In genomic region chr21:46228345-46229051, GRCh38 we compare ENCODE assay signal across 8 cellular contexts. TPM values are rescaled to one million over a fixed set of nuclear protein-coding genes. Genes with fewer than 3 reads are reported as not detected.
DNase-seq lines count a peak whose midpoint lies in the region; ATAC-seq and TF ChIP-seq lines count a peak whose summit lies in the region.

Gene LSS, minus strand, starts transcription at chr21:46228774. Its CDS starts 29 bp downstream, at chr21:46228745.

- H3K27ac ChIP-seq in AG04450 (ENCODE audit: low read depth, low read length): peak within 1 kb of the TSS; percentile 52
- peak within 1 kb of the TSS; percentile 68 for H3K27ac ChIP-seq in smooth muscle cell (ENCODE audit: low read depth)

- no peaks in the 10 kb centered on the region for H3K36me3 ChIP-seq in smooth muscle cell (ENCODE audit: low read depth)

- ATAC-seq in GM19023 (IDR thresholded peaks at IDR 0.05; ENCODE audit: unreplicated experiment) (peak; percentile 84), HG03196 (IDR thresholded peaks at IDR 0.05; ENCODE audit: unreplicated experiment) (peak; percentile 73), activated B cell treated with CpG ODN at 0.5 μM for 24 hours (ENCODE audit: low read depth) (peak; percentile 93)

- H3K4me3 Mint-ChIP-seq in activated B cell treated with CpG ODN at 0.5 μM for 24 hours: peak within 1 kb of the TSS; percentile 99

- peaks cover 5% of the 10 kb centered on the region for H3F3A ChIP-seq in smooth muscle cell (ENCODE audit: low read depth)

- H3K27me3 Mint-ChIP-seq in activated B cell treated with CpG ODN at 0.5 μM for 24 hours: no peaks in the 10 kb centered on the region

- peaks cover 37% of the 10 kb centered on the region for H3K79me2 ChIP-seq in smooth muscle cell (ENCODE audit: low read depth)

- CTCF ChIA-PET in AG04450 (lab: Charles Lee): interaction anchor here (0.7 kb wide), 1 partner anchor 85 kb away, joined by 3 read pairs; no protein-coding TSS in a partner anchor
- CTCF ChIA-PET in activated B cell treated with CpG ODN at 0.5 μM for 24 hours (lab: Charles Lee): interaction anchor here (2.7 kb wide), 1 partner anchor 85 kb away, joined by 8 read pairs; no protein-coding TSS in a partner anchor

- DNase-seq in AG04450 (ENCODE audit: low read depth, low spot score): peak; percentile 95
- DNase-seq in NCI-H345 (lab: John Stamatoyannopoulos, UW): peak; percentile 99
- DNase-seq in activated B cell treated with CpG ODN at 0.5 μM for 24 hours: peak; percentile 96
- peak; percentile 98 to 100 for DNase-seq in cardiac fibroblast (ENCODE audit: low read depth in 2 of 2)
- peak; percentile 99 for DNase-seq in iPS-NIHi7 (ENCODE audit: extremely low spot score)
- DNase-seq in smooth muscle cell (lab: John Stamatoyannopoulos, UW; ENCODE audit: unreplicated experiment): peak; percentile 93

- no peak for TF ChIP-seq CTCF in AG04450 (IDR thresholded peaks at IDR 0.05; ENCODE audit: low read depth, low read length)
- TF ChIP-seq CTCF in activated B cell treated with CpG ODN at 0.5 μM for 24 hours (IDR thresholded peaks at IDR 0.05): no peak
- TF ChIP-seq CTCF in cardiac fibroblast (IDR thresholded peaks at IDR 0.05; ENCODE audit: low read depth, low read length): no peak
- no peak for TF ChIP-seq CTCF in smooth muscle cell (IDR thresholded peaks at IDR 0.05; ENCODE audit: borderline replicate concordance, insufficient read depth, poor library complexity, severe bottlenecking)

- WGBS in smooth muscle cell (ENCODE audit: low lambda C conversion rate): under 1% methylated on average over 37 of the region's 77 CpGs

- POLR2A ChIA-PET in AG04450 (lab: Yijun Ruan, JAX): interaction anchor here (0.5 to 0.9 kb wide), 3 partner anchors 47 to 114 kb away, joined by 3 to 4 read pairs (median 3); no protein-coding TSS in a partner anchor
- POLR2A ChIA-PET in activated B cell treated with CpG ODN at 0.5 μM for 24 hours (lab: Charles Lee): interaction anchor here (0.9 to 1.1 kb wide), 2 partner anchors 24 to 95 kb away, joined by 4 to 5 read pairs; partner anchors contain the start of gene C21orf58

- peaks cover 31% of the 10 kb centered on the region for H4K20me1 ChIP-seq in smooth muscle cell (ENCODE audit: low read depth)

- no peaks in the 10 kb centered on the region for H3K9me3 Mint-ChIP-seq in activated B cell treated with CpG ODN at 0.5 μM for 24 hours

- H3K4me3 ChIP-seq in AG04450 (ENCODE audit: low read depth, low read length) (peak within 1 kb of the TSS; percentile 89), cardiac fibroblast (replicated peaks in 1 of 2; ENCODE audit: low read depth in 2 of 2, low read length in 2 of 2) (peak within 1 kb of the TSS; percentile 76 to 91), smooth muscle cell (peak within 1 kb of the TSS; percentile 92)

- H3K9me3 ChIP-seq in AG04450 (ENCODE audit: control insufficient read depth, insufficient read depth, low read length) (no peaks in the 10 kb centered on the region; the same call in 1 of the 2 replicates), smooth muscle cell (replicated peaks; ENCODE audit: low read depth) (no peaks in the 10 kb centered on the region)

- intact Hi-C loops in activated B cell treated with CpG ODN at 0.5 μM for 24 hours (cut with micrococcal nuclease): loop anchor here (1.0 to 5.0 kb wide), 6 partner anchors 44 to 256 kb away; partner anchors contain the start of genes DIP2A, PCNT, SPATC1L and YBEY

- H3K27me3 ChIP-seq in AG04450 (ENCODE audit: control insufficient read depth, insufficient read depth, low read length): no peaks in the 10 kb centered on the region
- no peaks in the 10 kb centered on the region for H3K27me3 ChIP-seq in smooth muscle cell (ENCODE audit: low read depth)

- H3K27ac Mint-ChIP-seq in activated B cell treated with CpG ODN at 0.5 μM for 24 hours: peak within 1 kb of the TSS; percentile 97

- peaks cover 25% of the 10 kb centered on the region for H3K36me3 Mint-ChIP-seq in activated B cell treated with CpG ODN at 0.5 μM for 24 hours (ENCODE audit: low read depth)

- peak within 1 kb of the TSS; percentile 99 for H3K4me2 ChIP-seq in smooth muscle cell

- H3K4me1 ChIP-seq in smooth muscle cell (ENCODE audit: low read depth): no peaks in the 10 kb centered on the region

- peak within 1 kb of the TSS; percentile 59 for H2AFZ ChIP-seq in smooth muscle cell (ENCODE audit: low read depth)

- peak within 1 kb of the TSS; percentile 84 for H3K9ac ChIP-seq in smooth muscle cell (ENCODE audit: low read depth)

- H3K4me1 Mint-ChIP-seq in activated B cell treated with CpG ODN at 0.5 μM for 24 hours: peaks cover 39% of the 10 kb centered on the region

RNA-seq across cellular contexts. Expression of gene LSS, which starts in this region (rescaled TPM):
- polyA plus RNA-seq in AG04450 (2011; rRNA removed) (49.0 and 62.8 TPM in 2 replicates), smooth muscle cell (21.8 and 32.5 TPM in 2 replicates)
- 49.8 and 73.7 TPM in 2 replicates for polyA minus RNA-seq in AG04450 (2011; rRNA and poly(A)+ RNA removed)
- total RNA-seq in activated B cell treated with CpG ODN at 0.5 μM for 24 hours (76.3 and 99.0 TPM in 2 replicates), smooth muscle cell (33.2 and 37.7 TPM in 2 replicates)

Comparison
In these comparisons a context has a peak if more than half of its experiments do, and no peak if none do; other contexts are left out.
1. Peak in every context shown above with its lines: DNase-seq, ATAC-seq, H3K4me3 ChIP-seq and H3K27ac ChIP-seq.